ENCODE assay signal across 19 cellular contexts in the genomic region with DNA sequence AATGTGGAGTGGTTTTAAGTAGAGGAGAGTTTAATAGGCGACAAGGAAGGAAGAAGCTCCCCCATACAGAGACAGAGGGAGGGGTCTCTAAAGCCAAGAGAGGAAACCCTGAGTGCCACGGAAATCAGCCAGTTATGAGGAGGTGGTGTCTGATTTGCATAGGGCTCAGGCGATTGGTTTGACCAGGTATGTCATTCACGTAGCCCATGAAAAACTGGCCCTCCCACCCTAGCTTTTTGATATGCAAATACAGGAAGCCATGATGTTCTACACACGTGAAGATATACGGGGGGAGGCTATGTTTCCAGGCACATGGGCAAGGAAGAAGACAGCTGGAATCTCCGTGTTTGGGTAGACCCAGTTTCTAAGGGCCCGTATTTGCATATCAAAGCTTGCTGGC.
"Had no signal": no experiment of that assay in that cellular context is flagged by ENCODE, and none has a peak within 500 bp of the region (broad histone marks: within the 10 kb centered on the region; RNA-seq: fewer than 3 reads in every experiment).

No MANE protein-coding gene starts in this region.

- H3K36me3 ChIP-seq: prostate gland, right atrium auricular region, tibial artery had no signal

- DNase-seq: activated B cell treated with CpG ODN at 0.5 μM for 24 hours; activated CD4-positive, alpha-beta memory T cell treated with anti-CD3 and anti-CD28 coated beads for 36 hours; activated CD4-positive, alpha-beta T cell treated with anti-CD3 and anti-CD28 coated beads for 4 hours; activated CD8-positive, alpha-beta memory T cell treated with anti-CD3 and anti-CD28 coated beads, Interleukin-2, amount 10 ng/mL, durations not matched to agents 7 days and 5 days; activated naive CD4-positive, alpha-beta T cell treated with Interleukin-2 at 50 U/mL for 16 hours; activated naive CD8-positive, alpha-beta T cell treated with anti-CD3 and anti-CD28 coated beads, Interleukin-2, amount 10 ng/mL, durations not matched to agents 7 days and 5 days; body of pancreas; dermis blood vessel endothelial cell; effector memory CD8-positive, alpha-beta T cell; left ventricle myocardium superior; stimulated activated CD4-positive, alpha-beta T cell treated with anti-CD3 and anti-CD28 coated beads, Interleukin-2, amount 100 ng/mL, for 24 hours; stimulated activated naive CD4-positive, alpha-beta T cell treated with Interleukin-2 at 50 U/mL for 16 hours; T-helper 2 cell; tibial artery had no signal

- H3K4me1 ChIP-seq: body of pancreas, prostate gland, right atrium auricular region, tibial artery had no signal

- H3K27ac Mint-ChIP-seq: activated B cell treated with CpG ODN at 0.5 μM for 24 hours; activated CD4-positive, alpha-beta memory T cell treated with anti-CD3 and anti-CD28 coated beads for 36 hours; activated CD8-positive, alpha-beta memory T cell treated with anti-CD3 and anti-CD28 coated beads, Interleukin-2, amount 10 ng/mL, durations not matched to agents 7 days and 5 days; activated naive CD8-positive, alpha-beta T cell treated with anti-CD3 and anti-CD28 coated beads, Interleukin-2, amount 10 ng/mL, durations not matched to agents 7 days and 5 days; activated T-helper 17 cell treated with anti-CD3 and anti-CD28 coated beads, Interleukin-2, amount 50 U/mL, for 72 hours; effector memory CD8-positive, alpha-beta T cell; memory B cell had no signal

- H3K4me1 Mint-ChIP-seq: activated B cell treated with CpG ODN at 0.5 μM for 24 hours; activated CD8-positive, alpha-beta memory T cell treated with anti-CD3 and anti-CD28 coated beads, Interleukin-2, amount 10 ng/mL, durations not matched to agents 7 days and 5 days; activated naive CD8-positive, alpha-beta T cell treated with anti-CD3 and anti-CD28 coated beads, Interleukin-2, amount 10 ng/mL, durations not matched to agents 7 days and 5 days; activated T-helper 17 cell treated with anti-CD3 and anti-CD28 coated beads, Interleukin-2, amount 50 U/mL, for 72 hours; memory B cell; neural crest cell had no signal

- H3K36me3 Mint-ChIP-seq: activated CD4-positive, alpha-beta memory T cell treated with anti-CD3 and anti-CD28 coated beads for 36 hours; activated CD8-positive, alpha-beta memory T cell treated with anti-CD3 and anti-CD28 coated beads, Interleukin-2, amount 10 ng/mL, durations not matched to agents 7 days and 5 days; activated naive CD8-positive, alpha-beta T cell treated with anti-CD3 and anti-CD28 coated beads, Interleukin-2, amount 10 ng/mL, durations not matched to agents 7 days and 5 days; memory B cell had no signal

- H3K27me3 ChIP-seq: body of pancreas, right atrium auricular region, tibial artery had no signal

- ATAC-seq: activated CD8-positive, alpha-beta memory T cell treated with anti-CD3 and anti-CD28 coated beads, Interleukin-2, amount 10 ng/mL, durations not matched to agents 7 days and 5 days; activated T-helper 17 cell treated with anti-CD3 and anti-CD28 coated beads, Interleukin-2, amount 50 U/mL, for 72 hours; body of pancreas; effector memory CD8-positive, alpha-beta T cell; left ventricle myocardium superior had no signal

- H3K4me3 ChIP-seq: body of pancreas, prostate gland, right atrium auricular region, tibial artery had no signal

- H3K27ac ChIP-seq: body of pancreas, prostate gland, right atrium auricular region, tibial artery had no signal

- H3K9me3 ChIP-seq: body of pancreas, prostate gland, right atrium auricular region, tibial artery had no signal

- H3K27me3 Mint-ChIP-seq: activated B cell treated with CpG ODN at 0.5 μM for 24 hours; activated CD4-positive, alpha-beta memory T cell treated with anti-CD3 and anti-CD28 coated beads for 36 hours; activated CD8-positive, alpha-beta memory T cell treated with anti-CD3 and anti-CD28 coated beads, Interleukin-2, amount 10 ng/mL, durations not matched to agents 7 days and 5 days; activated naive CD8-positive, alpha-beta T cell treated with anti-CD3 and anti-CD28 coated beads, Interleukin-2, amount 10 ng/mL, durations not matched to agents 7 days and 5 days; activated T-helper 17 cell treated with anti-CD3 and anti-CD28 coated beads, Interleukin-2, amount 50 U/mL, for 72 hours; effector memory CD8-positive, alpha-beta T cell; memory B cell had no signal

- H3K4me3 Mint-ChIP-seq: activated B cell treated with CpG ODN at 0.5 μM for 24 hours; activated CD4-positive, alpha-beta memory T cell treated with anti-CD3 and anti-CD28 coated beads for 36 hours; activated CD8-positive, alpha-beta memory T cell treated with anti-CD3 and anti-CD28 coated beads, Interleukin-2, amount 10 ng/mL, durations not matched to agents 7 days and 5 days; activated naive CD8-positive, alpha-beta T cell treated with anti-CD3 and anti-CD28 coated beads, Interleukin-2, amount 10 ng/mL, durations not matched to agents 7 days and 5 days; activated T-helper 17 cell treated with anti-CD3 and anti-CD28 coated beads, Interleukin-2, amount 50 U/mL, for 72 hours; effector memory CD8-positive, alpha-beta T cell; memory B cell; neural crest cell had no signal
